10 cellular contexts compared by ENCODE assay signal in genomic region chr20:23049933-23050838, GRCh38. TPM values are rescaled to one million over a fixed set of nuclear protein-coding genes. Genes with fewer than 3 reads are reported as not detected.
DNase-seq lines count a peak whose midpoint lies in the region; ATAC-seq and TF ChIP-seq lines count a peak whose summit lies in the region.
"Had no signal": no experiment of that assay in that cellular context is flagged by ENCODE, and none has a peak within 500 bp of the region (broad histone marks: within the 10 kb centered on the region; RNA-seq: fewer than 3 reads in every experiment).

No MANE protein-coding gene starts in this region.

- H3K23me2 ChIP-seq in H9 (ENCODE audit: insufficient read length, low read depth, low read length, poor library complexity, severe bottlenecking) = peaks cover 24% of the 10 kb centered on the region

- no peaks in the 10 kb centered on the region for H3K79me2 ChIP-seq in H9 (ENCODE audit: insufficient read depth, low read length)
- H3K79me2 ChIP-seq in hepatocyte = peaks cover 7% of the 10 kb centered on the region

- H2AK5ac ChIP-seq in H9 (ENCODE audit: insufficient read length, low read length) = no peak overlapping the region

- WGBS in H9 (ENCODE audit: extremely low coverage, insufficient read length, low lambda C conversion rate) = no CpG with 5 or more reads among the region's 53 CpGs
- under 1% methylated on average over 50 of the region's 53 CpGs for WGBS in hepatocyte (ENCODE audit: low lambda C conversion rate, missing lambda C conversion rate)

- no peak overlapping the region for H3K27ac ChIP-seq in H9 (ENCODE audit: insufficient read length, low read depth, low read length)
- peak overlapping the region; percentile 79 for H3K27ac ChIP-seq in hepatocyte

- H3K4ac ChIP-seq in H9 (ENCODE audit: low read depth, low read length) = no peak overlapping the region

- no peak overlapping the region for H3K14ac ChIP-seq in H9 (ENCODE audit: insufficient read depth, low read length)

- CTCF ChIA-PET in activated CD8-positive, alpha-beta T cell treated with anti-CD3 and anti-CD28 coated beads, Interleukin-2, amount 10 ng/mL, durations not matched to agents 7 days and 5 days (lab: Charles Lee) = interaction anchor here (1.3 to 2.1 kb wide), 5 partner anchors 11 to 359 kb away, joined by 3 to 10 read pairs (median 3); partner anchors contain the start of gene CD93

- H4K91ac ChIP-seq in H9 (ENCODE audit: insufficient read length, low read depth, low read length) = no peak overlapping the region

- intact Hi-C loops in sciatic nerve (cut with DNase I) = loop anchor here (5.0 kb wide), 1 partner anchor 272 kb away; no protein-coding TSS in a partner anchor

- H4K20me1 ChIP-seq in H9 (ENCODE audit: control insufficient read depth, insufficient read depth, insufficient read length) (no peaks in the 10 kb centered on the region), hepatocyte (ENCODE audit: insufficient read depth, poor library complexity, severe bottlenecking) (no peaks in the 10 kb centered on the region)

- H3K27ac Mint-ChIP-seq in H9 = no peak overlapping the region
- H3K27ac Mint-ChIP-seq in activated CD8-positive, alpha-beta T cell treated with anti-CD3 and anti-CD28 coated beads, Interleukin-2, amount 10 ng/mL, durations not matched to agents 7 days and 5 days = no peak overlapping the region
- H3K27ac Mint-ChIP-seq: stimulated activated naive CD8-positive, alpha-beta T cell treated with anti-CD3 and anti-CD28 coated beads, Interleukin-15, Interleukin-2, amounts not matched to agents 100 ng/mL and 50 ng/mL, for 24 hours had no signal

- H2BK5ac ChIP-seq in H9 (ENCODE audit: insufficient read length, low read length) = no peak overlapping the region

- H3K4me1 ChIP-seq in H9 (ENCODE audit: insufficient read depth, low read length) (0 out of 2 replicates have a peak, but pooled peaks cover 3% of the 10 kb centered on the region), adipocyte (ENCODE audit: control insufficient read depth, insufficient read depth, low read length) (peaks cover 52% of the 10 kb centered on the region), hepatocyte (ENCODE audit: insufficient read depth) (peaks cover 30% of the 10 kb centered on the region)

- DNase-seq in H9 (peak; percentile 58), adipocyte (ENCODE audit: low read depth) (peak; percentile 57), hepatocyte (ENCODE audit: low spot score) (peak; percentile 62), sciatic nerve (ENCODE audit: low spot score) (no peak), midbrain (lab: John Stamatoyannopoulos, UW) (no peak), NCI-H1105 treated with DMSO at 0.1 percent for 48 hours (lab: John Stamatoyannopoulos, UW) (no peak), SK-N-DZ (ENCODE audit: low spot score) (no peak)
- no peak for DNase-seq in activated CD8-positive, alpha-beta T cell treated with anti-CD3 and anti-CD28 coated beads, Interleukin-2, amount 10 ng/mL, durations not matched to agents 7 days and 5 days
- DNase-seq: activated effector memory CD4-positive, alpha-beta T cell treated with Interleukin-2 at 50 U/mL for 16 hours had no signal

- H3K4me3 ChIP-seq in adipocyte (ENCODE audit: low read length) = peak overlapping the region; percentile 80
- H3K4me3 ChIP-seq in hepatocyte = peak overlapping the region; percentile 64

- H3K56ac ChIP-seq in H9 (ENCODE audit: insufficient read length, low read depth, low read length) = no peak overlapping the region

- ATAC-seq in sciatic nerve = peak; percentile 46
- no peak for ATAC-seq in activated CD8-positive, alpha-beta T cell treated with anti-CD3 and anti-CD28 coated beads, Interleukin-2, amount 10 ng/mL, durations not matched to agents 7 days and 5 days

- H3K4me2 ChIP-seq in H9 (ENCODE audit: insufficient read depth, insufficient read length, low read length) = peak overlapping the region; percentile 66
- H3K4me2 ChIP-seq in hepatocyte = peak overlapping the region; percentile 97

- H3K9me3 Mint-ChIP-seq in H9 = peaks cover 2 to 4% of the 10 kb centered on the region in 2 experiments; a peak in 3 of 5 replicates
- no peaks in the 10 kb centered on the region for H3K9me3 Mint-ChIP-seq in activated CD8-positive, alpha-beta T cell treated with anti-CD3 and anti-CD28 coated beads, Interleukin-2, amount 10 ng/mL, durations not matched to agents 7 days and 5 days (ENCODE audit: insufficient read depth)
- H3K9me3 Mint-ChIP-seq: stimulated activated naive CD8-positive, alpha-beta T cell treated with anti-CD3 and anti-CD28 coated beads, Interleukin-15, Interleukin-2, amounts not matched to agents 100 ng/mL and 50 ng/mL, for 24 hours had no signal

- H3K27me3 Mint-ChIP-seq in H9 (ENCODE audit: low read depth) = peaks cover 89% of the 10 kb centered on the region
- peaks cover 59% of the 10 kb centered on the region for H3K27me3 Mint-ChIP-seq in activated CD8-positive, alpha-beta T cell treated with anti-CD3 and anti-CD28 coated beads, Interleukin-2, amount 10 ng/mL, durations not matched to agents 7 days and 5 days (ENCODE audit: low read depth)

- no peaks in the 10 kb centered on the region for H3K9me2 ChIP-seq in hepatocyte (replicated peaks; ENCODE audit: insufficient read depth)

- no peak overlapping the region for H2BK20ac ChIP-seq in H9 (ENCODE audit: low read depth, low read length, poor library complexity, severe bottlenecking)

- peaks cover 16 to 25% of the 10 kb centered on the region in 2 experiments for H3K4me1 Mint-ChIP-seq in H9
- peaks cover 6% of the 10 kb centered on the region for H3K4me1 Mint-ChIP-seq in activated CD8-positive, alpha-beta T cell treated with anti-CD3 and anti-CD28 coated beads, Interleukin-2, amount 10 ng/mL, durations not matched to agents 7 days and 5 days (ENCODE audit: low read depth)

- no peak overlapping the region for H3K23ac ChIP-seq in H9 (ENCODE audit: insufficient read length, low read depth, low read length)

- H3K27me3 ChIP-seq in H9 (ENCODE audit: insufficient read depth, low read length) (peaks cover 26% of the 10 kb centered on the region; the same call in 1 of the 2 replicates), adipocyte (replicated peaks; ENCODE audit: control insufficient read depth, insufficient read depth, low read length) (no peaks in the 10 kb centered on the region), hepatocyte (peaks cover 14% of the 10 kb centered on the region)

- no peak overlapping the region for H3T11ph ChIP-seq in H9 (ENCODE audit: low read length)

- no peak overlapping the region for H2AFZ ChIP-seq in H9 (ENCODE audit: low read length)
- peak overlapping the region; percentile 5 for H2AFZ ChIP-seq in hepatocyte

- no peaks in the 10 kb centered on the region for H3K9me3 ChIP-seq in H9 (ENCODE audit: control insufficient read depth, low read depth, low read length)
- H3K9me3 ChIP-seq in adipocyte (ENCODE audit: control insufficient read depth, low read length) = no peaks in the 10 kb centered on the region
- no peaks in the 10 kb centered on the region for H3K9me3 ChIP-seq in hepatocyte (ENCODE audit: low read depth)

- no peak overlapping the region for H2BK120ac ChIP-seq in H9 (ENCODE audit: low read depth, low read length, poor library complexity, severe bottlenecking)

- TF ChIP-seq CTCF in H9 (conservative IDR thresholded peaks at IDR 0.05) = no peak
- TF ChIP-seq CTCF in hepatocyte (IDR thresholded peaks at IDR 0.05; ENCODE audit: poor library complexity) = no peak

- H4K8ac ChIP-seq in H9 (replicated peaks; ENCODE audit: insufficient read length, low read depth, low read length) = no peak overlapping the region

- peak overlapping the region; percentile 81 to 87 for H3K4me3 Mint-ChIP-seq in H9
- no peak overlapping the region for H3K4me3 Mint-ChIP-seq in activated CD8-positive, alpha-beta T cell treated with anti-CD3 and anti-CD28 coated beads, Interleukin-2, amount 10 ng/mL, durations not matched to agents 7 days and 5 days
- H3K4me3 Mint-ChIP-seq: stimulated activated naive CD8-positive, alpha-beta T cell treated with anti-CD3 and anti-CD28 coated beads, Interleukin-15, Interleukin-2, amounts not matched to agents 100 ng/mL and 50 ng/mL, for 24 hours had no signal

- H3K79me1 ChIP-seq in H9 (ENCODE audit: insufficient read depth, low read depth, low read length, poor library complexity, severe bottlenecking) = no peaks in the 10 kb centered on the region

- no peak overlapping the region for H2BK15ac ChIP-seq in H9 (ENCODE audit: low read depth, low read length)

- no peak overlapping the region for H4K5ac ChIP-seq in H9 (ENCODE audit: insufficient read length, low read depth, low read length)

- H3K36me3 ChIP-seq in adipocyte (ENCODE audit: control insufficient read depth, insufficient read depth, low read length, severe bottlenecking) = no peaks in the 10 kb centered on the region
- no peaks in the 10 kb centered on the region for H3K36me3 ChIP-seq in hepatocyte (replicated peaks; ENCODE audit: insufficient read depth, low read depth)

- no peak overlapping the region for H2BK12ac ChIP-seq in H9 (ENCODE audit: insufficient read length, low read depth, low read length)

- H3K9ac ChIP-seq in H9 (ENCODE audit: extremely low read depth, insufficient read length, low read length) (no peak overlapping the region), adipocyte (ENCODE audit: low read length) (peak overlapping the region; percentile 79)

- no peak overlapping the region for H3K18ac ChIP-seq in H9 (ENCODE audit: insufficient read length, low read depth, low read length)

- POLR2A ChIA-PET in activated CD8-positive, alpha-beta T cell treated with anti-CD3 and anti-CD28 coated beads, Interleukin-2, amount 10 ng/mL, durations not matched to agents 7 days and 5 days (lab: Charles Lee) = no interaction called here

- H3K36me3 Mint-ChIP-seq in H9 (ENCODE audit: insufficient read depth in 1 of 3, low read depth in 3 of 3) = peaks cover 0 to 3% (median 1%) of the 10 kb centered on the region in 3 experiments; a peak in 2 of 7 replicates
- peaks cover 2% of the 10 kb centered on the region for H3K36me3 Mint-ChIP-seq in activated CD8-positive, alpha-beta T cell treated with anti-CD3 and anti-CD28 coated beads, Interleukin-2, amount 10 ng/mL, durations not matched to agents 7 days and 5 days (ENCODE audit: low read depth)

RNA-seq across cellular contexts. Expression of gene THBD, which starts 0.7 kb away (rescaled TPM):
- total RNA-seq in H9 (2021) (0.15 and 0.28 TPM in 2 replicates), hepatocyte (30.8 and 50.1 TPM in 2 replicates), sciatic nerve (25.3 TPM)
- polyA plus RNA-seq in hepatocyte = 79.6 and 88.1 TPM in 2 replicates
- not detected for total RNA-seq in activated CD8-positive, alpha-beta T cell treated with anti-CD3 and anti-CD28 coated beads, Interleukin-2, amount 10 ng/mL, durations not matched to agents 7 days and 5 days
- not detected in 2 replicates for polyA plus RNA-seq in SK-N-DZ (2014; cell fraction: cytosol; rRNA removed)
- polyA plus RNA-seq in SK-N-DZ (2014; cell fraction: nucleus; rRNA removed) = not detected in 2 replicates

RNA-seq across cellular contexts. Expression of gene SSTR4, which starts 15.1 kb away (rescaled TPM):
- total RNA-seq in H9 (2021) = not detected in 2 replicates
- 0.24 and 0.53 TPM in 2 replicates for total RNA-seq in hepatocyte
- 0.60 TPM in 1 of 2 replicates, not detected in the other for polyA plus RNA-seq in hepatocyte
- total RNA-seq in sciatic nerve = not detected
- not detected for total RNA-seq in activated CD8-positive, alpha-beta T cell treated with anti-CD3 and anti-CD28 coated beads, Interleukin-2, amount 10 ng/mL, durations not matched to agents 7 days and 5 days
- not detected in 2 replicates for polyA plus RNA-seq in SK-N-DZ (2014; cell fraction: cytosol; rRNA removed)
- polyA plus RNA-seq in SK-N-DZ (2014; cell fraction: nucleus; rRNA removed) = not detected in 2 replicates

RNA-seq across cellular contexts. Expression of gene CD93, which starts 35.9 kb away (rescaled TPM):
- total RNA-seq in H9 (2021) (not detected in 2 replicates), hepatocyte (2.1 and 4.1 TPM in 2 replicates), sciatic nerve (81.0 TPM)
- 0.07 and 0.17 TPM in 2 replicates for polyA plus RNA-seq in hepatocyte
- total RNA-seq in activated CD8-positive, alpha-beta T cell treated with anti-CD3 and anti-CD28 coated beads, Interleukin-2, amount 10 ng/mL, durations not matched to agents 7 days and 5 days = under 1 TPM; 0.73 to 0.82 TPM
- not detected in 2 replicates for polyA plus RNA-seq in SK-N-DZ (2014; cell fraction: cytosol; rRNA removed)
- polyA plus RNA-seq in SK-N-DZ (2014; cell fraction: nucleus; rRNA removed) = not detected in 2 replicates

Comparison
In these comparisons a context has a peak if more than half of its experiments do, and no peak if none do; other contexts are left out.
1. DNase-seq: peak in H9 (single experiment), adipocyte (single experiment) and hepatocyte (single experiment); none in sciatic nerve (single experiment), midbrain (single experiment), activated CD8-positive, alpha-beta T cell treated with anti-CD3 and anti-CD28 coated beads, Interleukin-2, amount 10 ng/mL, durations not matched to agents 7 days and 5 days (single experiment), NCI-H1105 treated with DMSO at 0.1 percent for 48 hours (single experiment) and SK-N-DZ (single experiment).
2. RNA of gene THBD, which starts 0.7 kb away (total RNA-seq): 30.8 to 50.1 TPM in hepatocyte and 25.3 TPM in sciatic nerve (single experiment); 0.15 to 0.28 TPM in H9 and not detected in activated CD8-positive, alpha-beta T cell treated with anti-CD3 and anti-CD28 coated beads, Interleukin-2, amount 10 ng/mL, durations not matched to agents 7 days and 5 days; every median in the first group is over 10 times any median in the second.
3. RNA of gene CD93, which starts 35.9 kb away (total RNA-seq): 81.0 TPM in sciatic nerve (single experiment); 2.1 to 4.1 TPM in hepatocyte, 0.73 to 0.82 TPM in activated CD8-positive, alpha-beta T cell treated with anti-CD3 and anti-CD28 coated beads, Interleukin-2, amount 10 ng/mL, durations not matched to agents 7 days and 5 days and not detected in H9; every median in the first group is over 10 times any median in the second.